19 cellular contexts compared by ENCODE assay signal in genomic region chr2:200679157-200679934, GRCh38.
DNase-seq lines count a peak whose midpoint lies in the region; ATAC-seq and TF ChIP-seq lines count a peak whose summit lies in the region.
"Had no signal": no experiment of that assay in that cellular context is flagged by ENCODE, and none has a peak within 500 bp of the region (broad histone marks: within the 10 kb centered on the region; RNA-seq: fewer than 3 reads in every experiment).

No MANE protein-coding gene starts in this region.

- TF ChIP-seq CTCF in suprapubic skin (IDR thresholded peaks at IDR 0.05): no peak

- WGBS in right cardiac atrium: 87% methylated on average over 10 of the region's 10 CpGs
- WGBS in suprapubic skin: 67% methylated on average over 10 of the region's 10 CpGs

- ATAC-seq in right cardiac atrium (no peak), left cardiac atrium (no peak), GM19452 (IDR thresholded peaks at IDR 0.05; ENCODE audit: unreplicated experiment) (no peak), GM19455 (IDR thresholded peaks at IDR 0.05; ENCODE audit: unreplicated experiment) (no peak)

- intact Hi-C loops in right cardiac atrium (cut with DNase I) (no loop called here), left cardiac atrium (cut with DNase I) (no loop called here)

- DNase-seq in right cardiac atrium: peak in 1 of 3 donors; percentile 54
- DNase-seq in left cardiac atrium: no peak
- DNase-seq in RPMI7951 (ENCODE audit: low read depth): peak; percentile 21
- DNase-seq in islet precursor cell: peak; percentile 38
- DNase-seq in suprapubic skin (ENCODE audit: low spot score in 2 of 2): no peak
- no peak for DNase-seq in SHP77 (lab: John Stamatoyannopoulos, UW)
- DNase-seq: ACHN; CD4-positive, alpha-beta memory T cell; DMS79 treated with DMSO at 0.1 percent for 48 hours; H7; Kasumi-1; NCI-H1417 treated with DMSO at 0.1 percent for 48 hours; NCI-H2029; NCI-H510A treated with DMSO at 0.1 percent for 48 hours; NK-92 treated with Interleukin-12 subunit alpha and Interleukin-12 subunit beta, amount 100 ng/mL, for 24 hours; OCI-M1 had no signal

- H3K9me3 ChIP-seq in right cardiac atrium (ENCODE audit: control insufficient read depth, low read length): no peaks in the 10 kb centered on the region
- H3K9me3 ChIP-seq in suprapubic skin: no peaks in the 10 kb centered on the region

- H3K4me1 ChIP-seq in right cardiac atrium (ENCODE audit: control insufficient read depth, insufficient read depth, low read length): peaks cover 3% of the 10 kb centered on the region
- peaks cover 19% of the 10 kb centered on the region for H3K4me1 ChIP-seq in suprapubic skin

- no peaks in the 10 kb centered on the region for H3K27me3 ChIP-seq in right cardiac atrium (ENCODE audit: control insufficient read depth, insufficient read depth)
- H3K27me3 ChIP-seq in suprapubic skin: no peaks in the 10 kb centered on the region

- H3K27ac ChIP-seq in right cardiac atrium (ENCODE audit: low read length) (peak overlapping the region; percentile 64), suprapubic skin (peak overlapping the region; percentile 51)
- H3K27ac ChIP-seq: SK-N-MC had no signal

- H3K4me3 ChIP-seq in right cardiac atrium (ENCODE audit: low read length) (no peak overlapping the region), suprapubic skin (no peak overlapping the region)
- H3K4me3 ChIP-seq: SK-N-MC had no signal

- H3K36me3 ChIP-seq in suprapubic skin: no peaks in the 10 kb centered on the region

- TF ChIP-seq EP300 in suprapubic skin (IDR thresholded peaks at IDR 0.05): no peak

- TF ChIP-seq POLR2A in suprapubic skin (IDR thresholded peaks at IDR 0.05): no peak

Comparison
In these comparisons a context has a peak if more than half of its experiments do, and no peak if none do; other contexts are left out.
1. DNase-seq: peak in RPMI7951 (single experiment) and islet precursor cell (single experiment); none in left cardiac atrium (single experiment), suprapubic skin (0 of 2) and SHP77 (0 of 2).